In genomic region chr3:35664460-35664919, GRCh38 we compare ENCODE assay signal across 8 cellular contexts. TPM values are rescaled to one million over a fixed set of nuclear protein-coding genes. Genes with fewer than 3 reads are reported as not detected.
A peak's percentile ranks its signal among the peaks of the same experiment; 100 is the strongest.
DNase-seq lines count a peak whose midpoint lies in the region; ATAC-seq and TF ChIP-seq lines count a peak whose summit lies in the region.

No MANE protein-coding gene starts in this region.

- no peak overlapping the region for H3K9ac ChIP-seq in fibroblast of lung (ENCODE audit: insufficient read depth, low read length)

- H3K4me1 ChIP-seq in fibroblast of lung (ENCODE audit: control insufficient read depth, extremely low read depth, insufficient read depth, low read length), result no peaks in the 10 kb centered on the region
- H3K4me1 ChIP-seq in CD8-positive, alpha-beta T cell (ENCODE audit: insufficient read depth, low read length), result no peaks in the 10 kb centered on the region

- H3K79me2 ChIP-seq in fibroblast of lung (ENCODE audit: control insufficient read depth, insufficient read depth, low read length), result no peaks in the 10 kb centered on the region

- H3K4me3 Mint-ChIP-seq in CD8-positive, alpha-beta T cell, result no peak overlapping the region

- intact Hi-C loops in CD8-positive, alpha-beta T cell (cut with DNase I, micrococcal nuclease), result no loop called here

- H3K27me3 Mint-ChIP-seq in CD8-positive, alpha-beta T cell (ENCODE audit: low read depth), result no peaks in the 10 kb centered on the region

- peak; percentile 64 for DNase-seq in NCI-H526 treated with DMSO at 0.1 percent for 48 hours (lab: John Stamatoyannopoulos, UW)
- peak; percentile 45 to 87 for DNase-seq in fibroblast of lung (ENCODE audit: low read depth in 2 of 2)
- peak; percentile 23 for DNase-seq in omental fat pad (ENCODE audit: low spot score)
- DNase-seq in activated CD4-positive, alpha-beta T cell treated with anti-CD3 and anti-CD28 coated beads, Interleukin-2, amount 50 U/mL, for 4 hours, result no peak
- no peak for DNase-seq in CD8-positive, alpha-beta T cell
- no peak for DNase-seq in NCI-H2227 treated with DMSO at 0.1 percent for 48 hours (lab: John Stamatoyannopoulos, UW)

- no peaks in the 10 kb centered on the region for H3K4me1 Mint-ChIP-seq in CD8-positive, alpha-beta T cell (ENCODE audit: low read depth)

- H2AFZ ChIP-seq in fibroblast of lung (ENCODE audit: low read length), result no peak overlapping the region

- TF ChIP-seq CTCF in fibroblast of lung (conservative IDR thresholded peaks at IDR 0.05 in 1 of 2, IDR thresholded peaks at IDR 0.05 in 1 of 2; ENCODE audit: low read depth in 1 of 2, low read length in 2 of 2) (no peak), omental fat pad (IDR thresholded peaks at IDR 0.05) (no peak)
- TF ChIP-seq CTCF in CD8-positive, alpha-beta T cell (IDR thresholded peaks at IDR 0.05), result no peak

- peak overlapping the region; percentile 35 for H3K4me2 ChIP-seq in fibroblast of lung (ENCODE audit: extremely low read depth, insufficient read depth, low read length)

- H3K36me3 Mint-ChIP-seq in CD8-positive, alpha-beta T cell, result no peaks in the 10 kb centered on the region

- H3K27me3 ChIP-seq in fibroblast of lung (ENCODE audit: control insufficient read depth, insufficient read depth, low read length), result no peaks in the 10 kb centered on the region
- no peaks in the 10 kb centered on the region for H3K27me3 ChIP-seq in CD8-positive, alpha-beta T cell (ENCODE audit: insufficient read depth, low read length)

- no peak overlapping the region for H3K27ac ChIP-seq in fibroblast of lung (ENCODE audit: insufficient read depth, low read length)
- no peak overlapping the region for H3K27ac ChIP-seq in CD8-positive, alpha-beta T cell (ENCODE audit: low read depth, low read length)

- no peak overlapping the region for H3K27ac Mint-ChIP-seq in CD8-positive, alpha-beta T cell

- H4K20me1 ChIP-seq in fibroblast of lung (ENCODE audit: control insufficient read depth, extremely low read depth, insufficient read depth, low read length), result no peaks in the 10 kb centered on the region

- POLR2A ChIA-PET in CD8-positive, alpha-beta T cell (lab: Charles Lee), result no interaction called here

- no peaks in the 10 kb centered on the region for H3K9me3 Mint-ChIP-seq in CD8-positive, alpha-beta T cell

- no peaks in the 10 kb centered on the region for H3K36me3 ChIP-seq in fibroblast of lung (ENCODE audit: control insufficient read depth, insufficient read depth, low read length)
- H3K36me3 ChIP-seq in CD8-positive, alpha-beta T cell (ENCODE audit: insufficient read depth, low read length), result no peaks in the 10 kb centered on the region

- no peaks in the 10 kb centered on the region for H3K9me3 ChIP-seq in fibroblast of lung (ENCODE audit: control insufficient read depth, insufficient read depth, low read depth, low read length)
- no peaks in the 10 kb centered on the region for H3K9me3 ChIP-seq in CD8-positive, alpha-beta T cell (ENCODE audit: low read length)

- peak; percentile 95 for ATAC-seq in GM18498 (IDR thresholded peaks at IDR 0.05; ENCODE audit: unreplicated experiment)
- ATAC-seq in HG03175 (IDR thresholded peaks at IDR 0.05; ENCODE audit: unreplicated experiment), result peak; percentile 74
- ATAC-seq in omental fat pad (ENCODE audit: low FRiP score), result peak; percentile 60
- no peak for ATAC-seq in CD8-positive, alpha-beta T cell

- CTCF ChIA-PET in CD8-positive, alpha-beta T cell (lab: Charles Lee), result no interaction called here

- no peak overlapping the region for H3K4me3 ChIP-seq in fibroblast of lung (replicated peaks in 1 of 4; ENCODE audit: control extremely low read depth in 1 of 4, insufficient read depth in 1 of 4, low read depth in 3 of 4, low read length in 4 of 4)
- H3K4me3 ChIP-seq in CD8-positive, alpha-beta T cell (ENCODE audit: low read depth, low read length), result no peak overlapping the region

RNA-seq across cellular contexts. Expression of gene ARPP21, which starts 25.2 kb away (rescaled TPM):
- not detected in 2 replicates for total RNA-seq in fibroblast of lung
- polyA plus RNA-seq in fibroblast of lung, result not detected in 2 replicates
- not detected in 2 replicates for polyA plus RNA-seq in fibroblast of lung (2012)
- not detected in 2 replicates for polyA minus RNA-seq in fibroblast of lung (ENCODE audit: low replicate concordance)
- total RNA-seq in omental fat pad, result 1 to 10 TPM in 1 of 4 donors, under 1 TPM in 1, not detected in 2; 0.28 to 1.6 TPM
- not detected for total RNA-seq in CD8-positive, alpha-beta T cell

Comparison
In these comparisons a context has a peak if more than half of its experiments do, and no peak if none do; other contexts are left out.
1. DNase-seq: peak in NCI-H526 treated with DMSO at 0.1 percent for 48 hours (single experiment), fibroblast of lung (2 of 2) and omental fat pad (single experiment); none in activated CD4-positive, alpha-beta T cell treated with anti-CD3 and anti-CD28 coated beads, Interleukin-2, amount 50 U/mL, for 4 hours (0 of 2), CD8-positive, alpha-beta T cell (0 of 7) and NCI-H2227 treated with DMSO at 0.1 percent for 48 hours (single experiment).